In genomic region chr6:170248861-170249600, GRCh38 we compare ENCODE assay signal across 24 cellular contexts. TPM values are rescaled to one million over a fixed set of nuclear protein-coding genes. Genes with fewer than 3 reads are reported as not detected.
A peak's percentile ranks its signal among the peaks of the same experiment; 100 is the strongest.
DNase-seq lines count a peak whose midpoint lies in the region; ATAC-seq and TF ChIP-seq lines count a peak whose summit lies in the region.
"Had no signal": no experiment of that assay in that cellular context is flagged by ENCODE, and none has a peak within 500 bp of the region (broad histone marks: within the 10 kb centered on the region; RNA-seq: fewer than 3 reads in every experiment).

No MANE protein-coding gene starts in this region.

- H3K9me3 Mint-ChIP-seq in neural progenitor cell = no peaks in the 10 kb centered on the region
- H3K9me3 Mint-ChIP-seq in mesothelial cell of epicardium = no peaks in the 10 kb centered on the region
- H3K9me3 Mint-ChIP-seq: CD8-positive, alpha-beta T cell; IgD-negative memory B cell had no signal

- no peak for TF ChIP-seq CTCF in right atrium auricular region (IDR thresholded peaks at IDR 0.05)
- no peak for TF ChIP-seq CTCF in RWPE2 (IDR thresholded peaks at IDR 0.05; ENCODE audit: poor library complexity, severe bottlenecking)
- no peak for TF ChIP-seq CTCF in neural progenitor cell (IDR thresholded peaks at IDR 0.05)
- TF ChIP-seq CTCF in mesothelial cell of epicardium (IDR thresholded peaks at IDR 0.05; ENCODE audit: unreplicated experiment) = no peak
- no peak for TF ChIP-seq CTCF in Peyer's patch (IDR thresholded peaks at IDR 0.05)

- H3K9ac ChIP-seq in neural progenitor cell = no peak overlapping the region
- no peak overlapping the region for H3K9ac ChIP-seq in skeletal muscle satellite cell (ENCODE audit: low read depth, low read length)
- H3K9ac ChIP-seq: KMS-11 had no signal

- H2AFZ ChIP-seq in neural progenitor cell (replicated peaks) = no peak overlapping the region

- peaks cover 20% of the 10 kb centered on the region for H3K27me3 Mint-ChIP-seq in neural progenitor cell (ENCODE audit: insufficient read depth, low read depth)
- H3K27me3 Mint-ChIP-seq in mesothelial cell of epicardium (ENCODE audit: low read depth) = no peaks in the 10 kb centered on the region

- H3K27me3 ChIP-seq in right atrium auricular region (no peaks in the 10 kb centered on the region), RWPE2 (ENCODE audit: insufficient read depth, poor library complexity, severe bottlenecking) (no peaks in the 10 kb centered on the region), neural progenitor cell (no peaks in the 10 kb centered on the region), skeletal muscle satellite cell (ENCODE audit: control insufficient read depth, insufficient read depth, low read length) (peaks cover 23% of the 10 kb centered on the region), Peyer's patch (no peaks in the 10 kb centered on the region)

- H3K27ac ChIP-seq in right atrium auricular region = no peak overlapping the region
- H3K27ac ChIP-seq in RWPE2 (ENCODE audit: poor library complexity, severe bottlenecking) = no peak overlapping the region
- no peak overlapping the region for H3K27ac ChIP-seq in neural progenitor cell
- no peak overlapping the region for H3K27ac ChIP-seq in Peyer's patch
- H3K27ac ChIP-seq: 22Rv1, C4-2B, KMS-11, RWPE1 had no signal

- no peak overlapping the region for H3K4me3 ChIP-seq in right atrium auricular region
- no peak overlapping the region for H3K4me3 ChIP-seq in RWPE2 (ENCODE audit: severe bottlenecking)
- H3K4me3 ChIP-seq in neural progenitor cell = no peak overlapping the region
- no peak overlapping the region for H3K4me3 ChIP-seq in skeletal muscle satellite cell (ENCODE audit: low read length)
- no peak overlapping the region for H3K4me3 ChIP-seq in Peyer's patch

- H3K4me1 Mint-ChIP-seq in neural progenitor cell = peaks cover 61% of the 10 kb centered on the region
- H3K4me1 Mint-ChIP-seq in mesothelial cell of epicardium = peaks cover 23% of the 10 kb centered on the region
- H3K4me1 Mint-ChIP-seq: B cell, IgD-negative memory B cell had no signal

- H3K4me3 Mint-ChIP-seq in neural progenitor cell (no peak overlapping the region), mesothelial cell of epicardium (no peak overlapping the region)
- H3K4me3 Mint-ChIP-seq: B cell; CD8-positive, alpha-beta T cell; IgD-negative memory B cell had no signal

- H3K9me3 ChIP-seq in right atrium auricular region (no peaks in the 10 kb centered on the region), RWPE2 (ENCODE audit: severe bottlenecking) (no peaks in the 10 kb centered on the region), neural progenitor cell (ENCODE audit: low read depth) (no peaks in the 10 kb centered on the region), skeletal muscle satellite cell (replicated peaks; ENCODE audit: low read length) (no peaks in the 10 kb centered on the region), Peyer's patch (no peaks in the 10 kb centered on the region)

- H3K36me3 ChIP-seq in right atrium auricular region = no peaks in the 10 kb centered on the region
- no peaks in the 10 kb centered on the region for H3K36me3 ChIP-seq in RWPE2 (ENCODE audit: low read depth)
- H3K36me3 ChIP-seq in neural progenitor cell = no peaks in the 10 kb centered on the region
- no peaks in the 10 kb centered on the region for H3K36me3 ChIP-seq in skeletal muscle satellite cell (ENCODE audit: insufficient read depth, low read length)
- no peaks in the 10 kb centered on the region for H3K36me3 ChIP-seq in Peyer's patch

- H3K4me2 ChIP-seq in neural progenitor cell (no peak overlapping the region), skeletal muscle satellite cell (ENCODE audit: low read length) (peak overlapping the region; percentile 69)
- H3K4me2 ChIP-seq: KMS-11 had no signal

- peak; percentile 22 for DNase-seq in left cardiac atrium
- no peak for DNase-seq in right atrium auricular region (ENCODE audit: low spot score)
- DNase-seq in RWPE2 (ENCODE audit: low spot score) = peak; percentile 42
- DNase-seq in neural progenitor cell (ENCODE audit: low spot score) = no peak
- DNase-seq in mesothelial cell of epicardium (ENCODE audit: low spot score in 2 of 2, unreplicated experiment in 2 of 2) = no peak
- DNase-seq in hepatic stellate cell (ENCODE audit: low spot score) = no peak
- no peak for DNase-seq in Peyer's patch
- DNase-seq: CD8-positive, alpha-beta T cell; DMS 273 treated with DMSO at 0.1 percent for 48 hours; DMS79; GF-D8; MM.1S; NCI-H1417; NCI-H1694; NCI-H2029 treated with DMSO at 0.1 percent for 48 hours; NCI-H526 treated with DMSO at 0.1 percent for 48 hours; SIG-M5 had no signal

- ATAC-seq in left cardiac atrium = no peak
- ATAC-seq in RWPE2 (ENCODE audit: low read depth) = no peak
- ATAC-seq: CD8-positive, alpha-beta T cell had no signal

- intact Hi-C loops in left cardiac atrium (cut with DNase I) = no loop called here

- H3K36me3 Mint-ChIP-seq in neural progenitor cell = no peaks in the 10 kb centered on the region
- no peaks in the 10 kb centered on the region for H3K36me3 Mint-ChIP-seq in mesothelial cell of epicardium
- H3K36me3 Mint-ChIP-seq: CD8-positive, alpha-beta T cell; IgD-negative memory B cell had no signal

- no peak for TF ChIP-seq POLR2A in Peyer's patch (IDR thresholded peaks at IDR 0.05)

- no peaks in the 10 kb centered on the region for H4K20me1 ChIP-seq in neural progenitor cell (ENCODE audit: low read depth)

- H3F3A ChIP-seq in neural progenitor cell (ENCODE audit: low read depth) = peaks cover 6% of the 10 kb centered on the region

- no peaks in the 10 kb centered on the region for H3K79me2 ChIP-seq in neural progenitor cell (ENCODE audit: low read depth)

- peak overlapping the region; percentile 88 for H3K27ac Mint-ChIP-seq in neural progenitor cell
- H3K27ac Mint-ChIP-seq in mesothelial cell of epicardium = no peak overlapping the region
- H3K27ac Mint-ChIP-seq: B cell; CD8-positive, alpha-beta T cell; IgD-negative memory B cell had no signal

- H3K4me1 ChIP-seq in right atrium auricular region (peaks cover 0 to 20% of the 10 kb centered on the region in 2 donors), RWPE2 (ENCODE audit: insufficient read depth, poor library complexity, severe bottlenecking) (peaks cover 7% of the 10 kb centered on the region), neural progenitor cell (peaks cover 24% of the 10 kb centered on the region), skeletal muscle satellite cell (ENCODE audit: control insufficient read depth, insufficient read depth, low read length) (peaks cover 19% of the 10 kb centered on the region), Peyer's patch (no peaks in the 10 kb centered on the region)

RNA-seq across cellular contexts. Expression of gene DLL1, which starts 41.8 kb away (rescaled TPM):
- 10 to 100 TPM; 19.0 to 26.8 TPM for total RNA-seq in left cardiac atrium
- total RNA-seq in right atrium auricular region = 10 to 100 TPM; 11.2 to 22.0 TPM
- 35.9 and 91.8 TPM in 2 replicates for total RNA-seq in neural progenitor cell (ENCODE audit: low replicate concordance)
- total RNA-seq in skeletal muscle satellite cell (2012; rRNA removed) = 0.25 and 1.3 TPM in 2 replicates
- total RNA-seq in mesothelial cell of epicardium = 2.6 to 4.8 TPM (median 3.6 TPM) in 3 replicates
- total RNA-seq in Peyer's patch = 10 to 100 TPM; 16.3 to 89.1 (median 32.3) TPM

RNA-seq across cellular contexts. Expression of gene FAM120B, which starts 57.5 kb away (rescaled TPM):
- 10 to 100 TPM; 20.8 to 23.2 TPM for total RNA-seq in left cardiac atrium
- total RNA-seq in right atrium auricular region = 10 to 100 TPM; 14.7 to 18.6 TPM
- 19.7 and 20.3 TPM in 2 replicates for total RNA-seq in neural progenitor cell (ENCODE audit: low replicate concordance)
- 13.2 and 13.3 TPM in 2 replicates for total RNA-seq in skeletal muscle satellite cell (2012; rRNA removed)
- total RNA-seq in mesothelial cell of epicardium = 43.3 to 44.6 TPM (median 44.1 TPM) in 3 replicates
- 10 to 100 TPM; 22.1 to 50.3 (median 38.1) TPM for total RNA-seq in Peyer's patch

Comparison
In these comparisons a context has a peak if more than half of its experiments do, and no peak if none do; other contexts are left out.
1. DNase-seq: peak in left cardiac atrium (single experiment) and RWPE2 (single experiment); none in right atrium auricular region (single experiment), neural progenitor cell (single experiment), mesothelial cell of epicardium (0 of 2), hepatic stellate cell (single experiment) and Peyer's patch (0 of 3).